Comparison of ENCODE assay signal across 8 cellular contexts in genomic region chr13:114066956-114067355, GRCh38.
DNase-seq lines count a peak whose midpoint lies in the region; ATAC-seq and TF ChIP-seq lines count a peak whose summit lies in the region.

No MANE protein-coding gene starts in this region.

- H3K4me1 ChIP-seq in gastrocnemius medialis: peaks cover 35 to 47% of the 10 kb centered on the region in 2 donors

- DNase-seq in chondrocyte (ENCODE audit: low spot score) (peak; percentile 61), gastrocnemius medialis (no peak), T1000 (lab: John Stamatoyannopoulos, UW) (no peak), HEK293T (ENCODE audit: extremely low spot score) (no peak)

- H3K36me3 Mint-ChIP-seq in chondrocyte (ENCODE audit: low read depth): peaks cover 4% of the 10 kb centered on the region

- no peak overlapping the region for H3K4me3 ChIP-seq in gastrocnemius medialis

- no peaks in the 10 kb centered on the region for H3K36me3 ChIP-seq in gastrocnemius medialis

- H3K27me3 ChIP-seq in gastrocnemius medialis: no peaks in the 10 kb centered on the region

- no peaks in the 10 kb centered on the region for H3K9me3 ChIP-seq in gastrocnemius medialis

- peak overlapping the region; percentile 93 to 96 (median 95) for H3K27ac ChIP-seq in gastrocnemius medialis

- peak; percentile 1 for ATAC-seq in HG03571 (IDR thresholded peaks at IDR 0.05; ENCODE audit: unreplicated experiment)
- no peak for ATAC-seq in gastrocnemius medialis
- no peak for ATAC-seq in HG02763 (IDR thresholded peaks at IDR 0.05; ENCODE audit: unreplicated experiment)
- no peak for ATAC-seq in HG03460 (IDR thresholded peaks at IDR 0.05; ENCODE audit: unreplicated experiment)

- in situ Hi-C loops in gastrocnemius medialis (cut with MboI; ENCODE audit: low sequenced_read_pairs in 4 of 4): no loop called here

- H3K9me3 Mint-ChIP-seq in chondrocyte (ENCODE audit: low read depth): no peaks in the 10 kb centered on the region

- intact Hi-C loops in gastrocnemius medialis (cut with DNase I; ENCODE audit: low total_unique reads): no loop called here

- H3K4me1 Mint-ChIP-seq in chondrocyte (ENCODE audit: low read depth): peaks cover 78% of the 10 kb centered on the region

- POLR2A ChIA-PET in HEK293T (lab: Yijun Ruan, JAX): no interaction called here

- TF ChIP-seq CTCF in chondrocyte (IDR thresholded peaks at IDR 0.05) (no peak), gastrocnemius medialis (IDR thresholded peaks at IDR 0.05 in 4 of 5, conservative IDR thresholded peaks at IDR 0.05 in 1 of 5) (no peak)

- no peaks in the 10 kb centered on the region for H3K27me3 Mint-ChIP-seq in chondrocyte (ENCODE audit: low read depth)

- no peak overlapping the region for H3K4me3 Mint-ChIP-seq in chondrocyte (ENCODE audit: unreplicated experiment)

- peak overlapping the region; percentile 81 for H3K27ac Mint-ChIP-seq in chondrocyte (ENCODE audit: unreplicated experiment)

- TF ChIP-seq POLR2A in GM15510 (IDR thresholded peaks at IDR 0.05; ENCODE audit: borderline replicate concordance, extremely low read depth, insufficient read length): peak; percentile 21
- TF ChIP-seq POLR2A in gastrocnemius medialis (IDR thresholded peaks at IDR 0.05): no peak

- CTCF ChIA-PET in HEK293T (lab: Yijun Ruan, JAX): no interaction called here

TF ChIP-seq in HEK293T, 16 proteins besides CTCF, POLR2A, EP300 and RAD21:
- TF ChIP-seq FOXK2 (IDR thresholded peaks at IDR 0.05) (no peak), CTBP1 (IDR thresholded peaks at IDR 0.05; ENCODE audit: borderline replicate concordance) (no peak), SP1 (IDR thresholded peaks at IDR 0.05) (no peak), NFRKB (IDR thresholded peaks at IDR 0.05) (no peak), SUZ12 (IDR thresholded peaks at IDR 0.05) (no peak), ARNT (IDR thresholded peaks at IDR 0.05) (no peak), FOXM1 (IDR thresholded peaks at IDR 0.05; ENCODE audit: borderline replicate concordance) (no peak), ZNF384 (IDR thresholded peaks at IDR 0.05) (no peak), HDGF (IDR thresholded peaks at IDR 0.05; ENCODE audit: borderline replicate concordance) (no peak), L3MBTL2 (conservative IDR thresholded peaks at IDR 0.05) (no peak), FOXA1 (IDR thresholded peaks at IDR 0.05) (no peak), PKNOX1 (IDR thresholded peaks at IDR 0.05) (no peak), TARDBP (IDR thresholded peaks at IDR 0.05) (no peak), ELF4 (IDR thresholded peaks at IDR 0.05) (no peak)
